Comparison of ENCODE assay signal across 26 cellular contexts in genomic region chr4:70426789-70427188, GRCh38.
"Had no signal": no experiment of that assay in that cellular context is flagged by ENCODE, and none has a peak within 500 bp of the region (broad histone marks: within the 10 kb centered on the region; RNA-seq: fewer than 3 reads in every experiment).

No MANE protein-coding gene starts in this region.

- H3K4me1 Mint-ChIP-seq: activated CD4-positive, alpha-beta T cell treated with anti-CD3 and anti-CD28 coated beads, Interleukin-2, amount 10 ng/mL, durations not matched to agents 7 days and 5 days; brain; central memory CD8-positive, alpha-beta T cell; T-helper 17 cell had no signal

- DNase-seq: activated CD4-positive, alpha-beta memory T cell treated with anti-CD3 and anti-CD28 coated beads for 36 hours; activated CD4-positive, alpha-beta T cell treated with anti-CD3 and anti-CD28 coated beads, Interleukin-2, amount 10 ng/mL, durations not matched to agents 7 days and 5 days; activated CD4-positive, CD25-positive, alpha-beta regulatory T cell; activated CD8-positive, alpha-beta memory T cell treated with anti-CD3 and anti-CD28 coated beads for 24 hours; activated effector memory CD4-positive, alpha-beta T cell treated with anti-CD3 and anti-CD28 coated beads, Interleukin-2, amount 50 U/mL, for 16 hours; activated naive CD4-positive, alpha-beta T cell treated with Interleukin-2 at 50 U/mL for 16 hours; activated T-cell treated with anti-CD3 and anti-CD28 coated beads, Interleukin-2, amount 50 U/mL, for 4 hours; amygdala; cortex of kidney; MM.1S; NCI-H1092 treated with DMSO at 0.1 percent for 48 hours; NCI-H1417 treated with DMSO at 0.1 percent for 48 hours; NCI-H1694; NCI-H2029; NCI-H2107; NCI-H2171 treated with DMSO at 0.1 percent for 48 hours; NCI-H226; NCI-H526; NCI-H82; PC-3; SHP77 treated with DMSO at 0.1 percent for 48 hours; T-helper 17 cell; T-helper 9 cell had no signal

- H3K27me3 Mint-ChIP-seq: activated CD4-positive, alpha-beta memory T cell treated with anti-CD3 and anti-CD28 coated beads for 36 hours; activated CD4-positive, alpha-beta T cell treated with anti-CD3 and anti-CD28 coated beads, Interleukin-2, amount 10 ng/mL, durations not matched to agents 7 days and 5 days; brain; central memory CD8-positive, alpha-beta T cell; T-helper 17 cell had no signal

- H3K4me3 Mint-ChIP-seq: activated CD4-positive, alpha-beta memory T cell treated with anti-CD3 and anti-CD28 coated beads for 36 hours; activated CD4-positive, alpha-beta T cell treated with anti-CD3 and anti-CD28 coated beads, Interleukin-2, amount 10 ng/mL, durations not matched to agents 7 days and 5 days; activated naive CD8-positive, alpha-beta T cell; activated T-cell treated with anti-CD3 and anti-CD28 coated beads, Interleukin-2, amount 50 U/mL, for 4 hours; brain; central memory CD8-positive, alpha-beta T cell; T-helper 17 cell had no signal

- H3K27ac Mint-ChIP-seq: activated CD4-positive, alpha-beta memory T cell treated with anti-CD3 and anti-CD28 coated beads for 36 hours; activated CD4-positive, alpha-beta T cell treated with anti-CD3 and anti-CD28 coated beads, Interleukin-2, amount 10 ng/mL, durations not matched to agents 7 days and 5 days; activated naive CD8-positive, alpha-beta T cell; brain; T-helper 17 cell had no signal

- ATAC-seq: activated T-cell treated with anti-CD3 and anti-CD28 coated beads, Interleukin-2, amount 50 U/mL, for 4 hours; PC-3; T-helper 17 cell had no signal

- H3K36me3 Mint-ChIP-seq: activated CD4-positive, alpha-beta memory T cell treated with anti-CD3 and anti-CD28 coated beads for 36 hours; activated naive CD8-positive, alpha-beta T cell; brain had no signal

- H3K9me3 Mint-ChIP-seq: activated T-cell treated with anti-CD3 and anti-CD28 coated beads, Interleukin-2, amount 50 U/mL, for 4 hours had no signal
